ENCODE assay signal across 7 cellular contexts in genomic region chr3:100578646-100579045, GRCh38. TPM values are rescaled to one million over a fixed set of nuclear protein-coding genes. Genes with fewer than 3 reads are reported as not detected.
"Had no signal": no experiment of that assay in that cellular context is flagged by ENCODE, and none has a peak within 500 bp of the region (broad histone marks: within the 10 kb centered on the region; RNA-seq: fewer than 3 reads in every experiment).

No MANE protein-coding gene starts in this region.

- ATAC-seq: GM23338, HCT116 had no signal

- H3K4me3 Mint-ChIP-seq: GM23338, HFFc6 had no signal

- H3K4me2 ChIP-seq: GM23338 had no signal

- H3K27ac Mint-ChIP-seq: GM23338, HFFc6 had no signal

- H3K9me3 ChIP-seq: HAP-1 had no signal

- H3K36me3 ChIP-seq: HAP-1 had no signal

- H3K4me3 ChIP-seq: GM23338, HAP-1 had no signal

- H3K4me1 ChIP-seq: HAP-1 had no signal

- H2AFZ ChIP-seq: GM23338 had no signal

- DNase-seq: H7, HFFc6, IMR-90 had no signal

- H3K9me3 Mint-ChIP-seq: GM23338, HFFc6 had no signal

- FAIRE-seq: H1 had no signal

RNA-seq across cellular contexts. Expression of gene ADGRG7, which starts 30.8 kb away (rescaled TPM):
- total RNA-seq: GM23338, H1, H7, HFFc6, IMR-90 had no signal
- polyA plus RNA-seq: GM23338, H1, IMR-90 had no signal
